1 cellular context compared by ENCODE assay signal in genomic region chr16:12535535-12536411, GRCh38.
TF ChIP-seq lines count a peak whose summit lies in the region.

No MANE protein-coding gene starts in this region.

TF ChIP-seq in HepG2, 621 proteins besides CTCF, POLR2A, EP300 and RAD21 (continued from another document and continues in another):
- TF ChIP-seq ZBED4 (CRISPR knock-in tag; IDR thresholded peaks at IDR 0.05; ENCODE audit: borderline replicate concordance) (no peak), CBFB (CRISPR knock-in tag; IDR thresholded peaks at IDR 0.05) (no peak), PRDM4 (CRISPR knock-in tag; IDR thresholded peaks at IDR 0.05; ENCODE audit: borderline replicate concordance) (no peak), ZNF512 (CRISPR knock-in tag; IDR thresholded peaks at IDR 0.05) (no peak), SRSF9 (IDR thresholded peaks at IDR 0.05; ENCODE audit: borderline replicate concordance, insufficient read depth, low read depth, low read length, poor library complexity, severe bottlenecking) (no peak), RAD51 (IDR thresholded peaks at IDR 0.05; ENCODE audit: borderline replicate concordance) (no peak), THAP8 (CRISPR knock-in tag; IDR thresholded peaks at IDR 0.05; ENCODE audit: borderline replicate concordance) (no peak), SRY (CRISPR knock-in tag; IDR thresholded peaks at IDR 0.05) (peak; percentile 60; the same call in 1 of the 2 replicates), KLF9 (CRISPR knock-in tag; IDR thresholded peaks at IDR 0.05; ENCODE audit: low read depth) (no peak), TBX3 (IDR thresholded peaks at IDR 0.05; ENCODE audit: borderline replicate concordance) (no peak), ZNF407 (CRISPR knock-in tag; IDR thresholded peaks at IDR 0.05; ENCODE audit: not compliant biosample characterization) (peak; percentile 34), NR1H2 (CRISPR knock-in tag; IDR thresholded peaks at IDR 0.05; ENCODE audit: borderline replicate concordance, low read depth) (no peak), WIZ (CRISPR knock-in tag; IDR thresholded peaks at IDR 0.05) (peak; percentile 93; the same call in 1 of the 2 replicates), SCMH1 (CRISPR knock-in tag; IDR thresholded peaks at IDR 0.05; ENCODE audit: borderline replicate concordance) (no peak), KLF16 (CRISPR knock-in tag; IDR thresholded peaks at IDR 0.05) (no peak), CHD4 (IDR thresholded peaks at IDR 0.05; ENCODE audit: borderline replicate concordance, low read length) (no peak), SALL2 (CRISPR knock-in tag; IDR thresholded peaks at IDR 0.05) (no peak), KDM2A (CRISPR knock-in tag; IDR thresholded peaks at IDR 0.05; ENCODE audit: borderline replicate concordance, low read depth) (no peak), ZNF547 (CRISPR knock-in tag; IDR thresholded peaks at IDR 0.05) (no peak), EHMT2 (IDR thresholded peaks at IDR 0.05; ENCODE audit: borderline replicate concordance, low read depth, low read length) (peak; percentile 93), FIP1L1 (IDR thresholded peaks at IDR 0.05; ENCODE audit: borderline replicate concordance, insufficient read depth, low read depth, low read length) (no peak), MTA3 (CRISPR knock-in tag; IDR thresholded peaks at IDR 0.05) (no peak), DNMT3B (CRISPR knock-in tag; conservative IDR thresholded peaks at IDR 0.05) (no peak), MAZ (IDR thresholded peaks at IDR 0.05; ENCODE audit: borderline replicate concordance, low read depth, low read length) (no peak), MAZ (CRISPR knock-in tag; IDR thresholded peaks at IDR 0.05; ENCODE audit: low read depth) (no peak), SOX6 (IDR thresholded peaks at IDR 0.05) (no peak), SOX6 (CRISPR knock-in tag; IDR thresholded peaks at IDR 0.05) (no peak), SNAPC4 (CRISPR knock-in tag; IDR thresholded peaks at IDR 0.05) (no peak), SP5 (CRISPR knock-in tag; IDR thresholded peaks at IDR 0.05; ENCODE audit: borderline replicate concordance, low read depth) (no peak), AGO1 (IDR thresholded peaks at IDR 0.05; ENCODE audit: low read depth, low read length, poor library complexity, severe bottlenecking) (no peak), GZF1 (CRISPR knock-in tag; IDR thresholded peaks at IDR 0.05) (no peak), TFDP2 (CRISPR knock-in tag; IDR thresholded peaks at IDR 0.05) (no peak), SALL1 (CRISPR knock-in tag; IDR thresholded peaks at IDR 0.05) (peak; percentile 49)
